Comparison of ENCODE assay signal across 1 cellular context in the genomic region with DNA sequence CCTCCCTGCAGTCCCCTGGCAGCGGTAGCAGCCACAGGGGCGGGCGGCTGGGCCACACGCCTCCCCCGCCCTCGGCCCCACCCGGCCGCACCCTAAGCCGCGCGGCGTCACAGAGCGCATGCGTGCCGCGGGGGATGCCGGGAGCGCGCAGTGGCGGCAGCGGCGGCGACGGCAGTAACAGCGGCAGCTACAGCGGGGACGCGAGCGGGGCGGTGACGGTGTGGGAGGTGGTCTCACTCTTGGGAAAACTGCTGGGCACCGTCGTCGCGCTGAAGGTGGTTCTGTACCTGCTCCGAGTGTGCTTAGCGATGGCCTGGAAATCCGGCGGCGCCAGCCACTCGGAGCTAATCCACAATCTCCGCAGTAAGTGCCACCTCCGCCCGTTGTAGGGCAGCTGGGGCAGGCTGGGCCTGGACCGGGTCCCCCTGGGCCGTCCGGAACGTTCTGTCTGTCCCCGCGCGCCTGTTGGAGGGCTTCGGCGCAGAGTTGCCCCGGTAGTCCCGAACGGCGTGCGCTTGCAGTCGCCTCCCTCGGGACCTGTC.
TF ChIP-seq lines count a peak whose summit lies in the region.

PCMT1 (plus strand) TSS at position 148 of the 542 bp plus-strand sequence; CDS start at position 309, 161 bp downstream.

TF ChIP-seq in HEK293, 187 proteins besides CTCF, POLR2A, EP300 and RAD21 (continued from another document):
- TF ChIP-seq, protein P1, sequence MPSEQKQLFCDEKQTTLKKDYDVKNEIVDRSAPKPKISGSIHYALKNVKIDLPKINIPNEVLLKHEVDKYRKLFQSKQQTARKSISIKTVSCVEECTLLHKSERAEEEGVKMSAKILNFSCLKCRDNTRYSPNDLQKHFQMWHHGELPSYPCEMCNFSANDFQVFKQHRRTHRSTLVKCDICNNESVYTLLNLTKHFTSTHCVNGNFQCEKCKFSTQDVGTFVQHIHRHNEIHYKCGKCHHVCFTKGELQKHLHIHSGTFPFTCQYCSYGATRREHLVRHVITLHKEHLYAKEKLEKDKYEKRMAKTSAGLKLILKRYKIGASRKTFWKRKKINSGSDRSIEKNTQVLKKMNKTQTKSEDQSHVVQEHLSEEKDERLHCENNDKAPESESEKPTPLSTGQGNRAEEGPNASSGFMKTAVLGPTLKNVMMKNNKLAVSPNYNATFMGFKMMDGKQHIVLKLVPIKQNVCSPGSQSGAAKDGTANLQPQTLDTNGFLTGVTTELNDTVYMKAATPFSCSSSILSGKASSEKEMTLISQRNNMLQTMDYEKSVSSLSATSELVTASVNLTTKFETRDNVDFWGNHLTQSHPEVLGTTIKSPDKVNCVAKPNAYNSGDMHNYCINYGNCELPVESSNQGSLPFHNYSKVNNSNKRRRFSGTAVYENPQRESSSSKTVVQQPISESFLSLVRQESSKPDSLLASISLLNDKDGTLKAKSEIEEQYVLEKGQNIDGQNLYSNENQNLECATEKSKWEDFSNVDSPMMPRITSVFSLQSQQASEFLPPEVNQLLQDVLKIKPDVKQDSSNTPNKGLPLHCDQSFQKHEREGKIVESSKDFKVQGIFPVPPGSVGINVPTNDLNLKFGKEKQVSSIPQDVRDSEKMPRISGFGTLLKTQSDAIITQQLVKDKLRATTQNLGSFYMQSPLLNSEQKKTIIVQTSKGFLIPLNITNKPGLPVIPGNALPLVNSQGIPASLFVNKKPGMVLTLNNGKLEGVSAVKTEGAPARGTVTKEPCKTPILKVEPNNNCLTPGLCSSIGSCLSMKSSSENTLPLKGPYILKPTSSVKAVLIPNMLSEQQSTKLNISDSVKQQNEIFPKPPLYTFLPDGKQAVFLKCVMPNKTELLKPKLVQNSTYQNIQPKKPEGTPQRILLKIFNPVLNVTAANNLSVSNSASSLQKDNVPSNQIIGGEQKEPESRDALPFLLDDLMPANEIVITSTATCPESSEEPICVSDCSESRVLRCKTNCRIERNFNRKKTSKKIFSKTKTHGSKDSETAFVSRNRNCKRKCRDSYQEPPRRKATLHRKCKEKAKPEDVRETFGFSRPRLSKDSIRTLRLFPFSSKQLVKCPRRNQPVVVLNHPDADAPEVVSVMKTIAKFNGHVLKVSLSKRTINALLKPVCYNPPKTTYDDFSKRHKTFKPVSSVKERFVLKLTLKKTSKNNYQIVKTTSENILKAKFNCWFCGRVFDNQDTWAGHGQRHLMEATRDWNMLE (tag by site-specific recombination; conservative IDR thresholded peaks at IDR 0.05; ENCODE audit: low read depth) = no peak
- no peak for TF ChIP-seq ZBTB20 (tag by site-specific recombination; IDR thresholded peaks at IDR 0.05)
